Comparison of ENCODE assay signal across 10 cellular contexts in genomic region chr20:50286174-50286511, GRCh38.
A peak's percentile ranks its signal among the peaks of the same experiment; 100 is the strongest.
DNase-seq lines count a peak whose midpoint lies in the region; ATAC-seq and TF ChIP-seq lines count a peak whose summit lies in the region.
"Had no signal": no experiment of that assay in that cellular context is flagged by ENCODE, and none has a peak within 500 bp of the region (broad histone marks: within the 10 kb centered on the region; RNA-seq: fewer than 3 reads in every experiment).

No MANE protein-coding gene starts in this region.

- WGBS in GM23248 (ENCODE audit: low coverage in 1 of 2, low lambda C conversion rate in 2 of 2, missing lambda C conversion rate in 2 of 2), 2 experiments = 47 to 49% methylated on average over 9 of the region's 9 CpGs

- in situ Hi-C loops in GM23248 (cut with MboI) = no loop called here

- peak overlapping the region; percentile 67 for H2AFZ ChIP-seq in GM23248

- DNase-seq in AG04450 (ENCODE audit: low read depth, low spot score) (no peak), GM23248 (no peak), kidney tubule cell (ENCODE audit: low spot score) (no peak)
- no peak for DNase-seq in activated T-helper 2 cell treated with anti-CD3 and anti-CD28 coated beads, Interferon-gamma antibody, Interleukin-2, Interleukin-4, amounts not matched to agents 10 μg/mL and 5 μg/mL and 100 μg/mL, durations not matched to agents 14 hours and 24 hours and 36 hours (ENCODE audit: low spot score)
- no peak for DNase-seq in stimulated activated CD4-positive, alpha-beta T cell treated with anti-CD3 and anti-CD28 coated beads, Interleukin-12 subunit alpha, Interleukin-12 subunit beta, amount 100 ng/mL, for 4 hours
- no peak for DNase-seq in CD4-positive, alpha-beta T cell
- no peak for DNase-seq in activated naive CD4-positive, alpha-beta T cell treated with anti-CD3 and anti-CD28 coated beads, Interleukin-2, amount 10 ng/mL, durations not matched to agents 7 days and 5 days
- DNase-seq: COR-L47, NCI-H510A had no signal

- H3K9me3 Mint-ChIP-seq in activated T-helper 2 cell treated with anti-CD3 and anti-CD28 coated beads, Interferon-gamma antibody, Interleukin-2, Interleukin-4, amounts not matched to agents 10 μg/mL and 5 μg/mL and 100 μg/mL, durations not matched to agents 14 hours and 24 hours and 36 hours = no peaks in the 10 kb centered on the region
- H3K9me3 Mint-ChIP-seq in nephron = no peaks in the 10 kb centered on the region
- H3K9me3 Mint-ChIP-seq in CD4-positive, alpha-beta T cell = no peaks in the 10 kb centered on the region
- H3K9me3 Mint-ChIP-seq in activated naive CD4-positive, alpha-beta T cell treated with anti-CD3 and anti-CD28 coated beads, Interleukin-2, amount 10 ng/mL, durations not matched to agents 7 days and 5 days = no peaks in the 10 kb centered on the region

- peaks cover 33% of the 10 kb centered on the region for H3F3A ChIP-seq in GM23248 (ENCODE audit: insufficient read depth)

- no peaks in the 10 kb centered on the region for H3K36me3 Mint-ChIP-seq in activated T-helper 2 cell treated with anti-CD3 and anti-CD28 coated beads, Interferon-gamma antibody, Interleukin-2, Interleukin-4, amounts not matched to agents 10 μg/mL and 5 μg/mL and 100 μg/mL, durations not matched to agents 14 hours and 24 hours and 36 hours (ENCODE audit: low read depth)
- H3K36me3 Mint-ChIP-seq in nephron (ENCODE audit: low read depth) = no peaks in the 10 kb centered on the region
- H3K36me3 Mint-ChIP-seq in CD4-positive, alpha-beta T cell (ENCODE audit: low read depth) = no peaks in the 10 kb centered on the region
- H3K36me3 Mint-ChIP-seq in activated naive CD4-positive, alpha-beta T cell treated with anti-CD3 and anti-CD28 coated beads, Interleukin-2, amount 10 ng/mL, durations not matched to agents 7 days and 5 days = no peaks in the 10 kb centered on the region

- POLR2A ChIA-PET in AG04450 (lab: Yijun Ruan, JAX) = interaction anchor here (1.4 to 1.6 kb wide), 3 partner anchors 21 to 95 kb away, joined by 5 to 8 read pairs (median 6); partner anchors contain the start of gene CEBPB
- POLR2A ChIA-PET in CD4-positive, alpha-beta T cell (lab: Charles Lee) = no interaction called here

- H3K27me3 Mint-ChIP-seq in activated T-helper 2 cell treated with anti-CD3 and anti-CD28 coated beads, Interferon-gamma antibody, Interleukin-2, Interleukin-4, amounts not matched to agents 10 μg/mL and 5 μg/mL and 100 μg/mL, durations not matched to agents 14 hours and 24 hours and 36 hours (ENCODE audit: low read depth) = no peaks in the 10 kb centered on the region
- peaks cover 27% of the 10 kb centered on the region for H3K27me3 Mint-ChIP-seq in nephron (ENCODE audit: low read depth)
- H3K27me3 Mint-ChIP-seq in CD4-positive, alpha-beta T cell = peaks cover 5% of the 10 kb centered on the region
- H3K27me3 Mint-ChIP-seq in activated naive CD4-positive, alpha-beta T cell treated with anti-CD3 and anti-CD28 coated beads, Interleukin-2, amount 10 ng/mL, durations not matched to agents 7 days and 5 days = peaks cover 50% of the 10 kb centered on the region

- CTCF ChIA-PET in AG04450 (lab: Charles Lee) = no interaction called here
- CTCF ChIA-PET in CD4-positive, alpha-beta T cell (lab: Charles Lee) = no interaction called here
- CTCF ChIA-PET in activated naive CD4-positive, alpha-beta T cell treated with anti-CD3 and anti-CD28 coated beads, Interleukin-2, amount 10 ng/mL, durations not matched to agents 7 days and 5 days (lab: Charles Lee) = no interaction called here

- peak overlapping the region; percentile 79 for H3K9ac ChIP-seq in GM23248

- H3K36me3 ChIP-seq in GM23248 (ENCODE audit: low read depth) = no peaks in the 10 kb centered on the region

- intact Hi-C loops in activated T-helper 2 cell treated with anti-CD3 and anti-CD28 coated beads, Interferon-gamma antibody, Interleukin-2, Interleukin-4, amounts not matched to agents 10 μg/mL and 5 μg/mL and 100 μg/mL, durations not matched to agents 14 hours and 24 hours and 36 hours (cut with micrococcal nuclease) = loop anchor here (5.0 kb wide), 1 partner anchor 94 kb away; the partner anchor contains the start of gene CEBPB
- intact Hi-C loops in CD4-positive, alpha-beta T cell (cut with DNase I, micrococcal nuclease) = no loop called here

- no peak for ATAC-seq in CD4-positive, alpha-beta T cell (ENCODE audit: poor library complexity)

- no peaks in the 10 kb centered on the region for H3K27me3 ChIP-seq in AG04450 (ENCODE audit: control insufficient read depth, insufficient read depth, low read length)
- H3K27me3 ChIP-seq in GM23248 (replicated peaks; ENCODE audit: insufficient read depth) = no peaks in the 10 kb centered on the region
- H3K27me3 ChIP-seq in CD4-positive, alpha-beta T cell (ENCODE audit: control insufficient read depth, insufficient read depth, low read length) = no peaks in the 10 kb centered on the region

- TF ChIP-seq CTCF in AG04450 (IDR thresholded peaks at IDR 0.05; ENCODE audit: low read depth, low read length) (no peak), nephron (IDR thresholded peaks at IDR 0.05; ENCODE audit: unreplicated experiment in 3 of 3) (no peak)
- no peak for TF ChIP-seq CTCF in CD4-positive, alpha-beta T cell (IDR thresholded peaks at IDR 0.05)

- H3K9me3 ChIP-seq in AG04450 (ENCODE audit: control insufficient read depth, insufficient read depth, low read length) (no peaks in the 10 kb centered on the region; the same call in 1 of the 2 replicates), GM23248 (ENCODE audit: low read depth) (no peaks in the 10 kb centered on the region)
- H3K9me3 ChIP-seq in CD4-positive, alpha-beta T cell (ENCODE audit: control insufficient read depth, low read length) = no peaks in the 10 kb centered on the region

- H3K27ac ChIP-seq in AG04450 (ENCODE audit: low read depth, low read length) (peak overlapping the region; percentile 99), GM23248 (peak overlapping the region; percentile 95)
- H3K27ac ChIP-seq in CD4-positive, alpha-beta T cell (ENCODE audit: low read depth, low read length) = no peak overlapping the region

- no peak overlapping the region for H3K4me3 Mint-ChIP-seq in activated T-helper 2 cell treated with anti-CD3 and anti-CD28 coated beads, Interferon-gamma antibody, Interleukin-2, Interleukin-4, amounts not matched to agents 10 μg/mL and 5 μg/mL and 100 μg/mL, durations not matched to agents 14 hours and 24 hours and 36 hours (ENCODE audit: low read depth)
- peak overlapping the region in 2 of 3 experiments; percentile 9 to 10 for H3K4me3 Mint-ChIP-seq in nephron
- no peak overlapping the region for H3K4me3 Mint-ChIP-seq in CD4-positive, alpha-beta T cell
- H3K4me3 Mint-ChIP-seq in activated naive CD4-positive, alpha-beta T cell treated with anti-CD3 and anti-CD28 coated beads, Interleukin-2, amount 10 ng/mL, durations not matched to agents 7 days and 5 days = no peak overlapping the region

- H3K9me2 ChIP-seq in GM23248 (ENCODE audit: insufficient read depth) = no peaks in the 10 kb centered on the region

- H3K4me1 ChIP-seq in GM23248 (ENCODE audit: insufficient read depth) = peaks cover 41% of the 10 kb centered on the region

- H3K79me2 ChIP-seq in GM23248 (ENCODE audit: insufficient read depth) = no peaks in the 10 kb centered on the region

- H3K4me3 ChIP-seq in AG04450 (ENCODE audit: low read depth, low read length) (no peak overlapping the region), GM23248 (no peak overlapping the region)

- H3K4me1 Mint-ChIP-seq in activated T-helper 2 cell treated with anti-CD3 and anti-CD28 coated beads, Interferon-gamma antibody, Interleukin-2, Interleukin-4, amounts not matched to agents 10 μg/mL and 5 μg/mL and 100 μg/mL, durations not matched to agents 14 hours and 24 hours and 36 hours (ENCODE audit: low read depth) = peaks cover 31% of the 10 kb centered on the region
- H3K4me1 Mint-ChIP-seq in nephron = peaks cover 37% of the 10 kb centered on the region
- H3K4me1 Mint-ChIP-seq in CD4-positive, alpha-beta T cell (ENCODE audit: low read depth) = no peaks in the 10 kb centered on the region
- H3K4me1 Mint-ChIP-seq in activated naive CD4-positive, alpha-beta T cell treated with anti-CD3 and anti-CD28 coated beads, Interleukin-2, amount 10 ng/mL, durations not matched to agents 7 days and 5 days = peaks cover 5% of the 10 kb centered on the region

- peak overlapping the region; percentile 73 for H3K27ac Mint-ChIP-seq in activated T-helper 2 cell treated with anti-CD3 and anti-CD28 coated beads, Interferon-gamma antibody, Interleukin-2, Interleukin-4, amounts not matched to agents 10 μg/mL and 5 μg/mL and 100 μg/mL, durations not matched to agents 14 hours and 24 hours and 36 hours
- peak overlapping the region; percentile 89 to 95 (median 92) for H3K27ac Mint-ChIP-seq in nephron
- no peak overlapping the region for H3K27ac Mint-ChIP-seq in CD4-positive, alpha-beta T cell
- H3K27ac Mint-ChIP-seq in activated naive CD4-positive, alpha-beta T cell treated with anti-CD3 and anti-CD28 coated beads, Interleukin-2, amount 10 ng/mL, durations not matched to agents 7 days and 5 days = no peak overlapping the region

- H3K4me2 ChIP-seq in GM23248 (ENCODE audit: unreplicated experiment) = peak overlapping the region; percentile 54

- no peaks in the 10 kb centered on the region for H4K20me1 ChIP-seq in GM23248 (ENCODE audit: insufficient read depth)

Comparison
In these comparisons a context has a peak if more than half of its experiments do, and no peak if none do; other contexts are left out.
1. H3K27ac Mint-ChIP-seq: peak in activated T-helper 2 cell treated with anti-CD3 and anti-CD28 coated beads, Interferon-gamma antibody, Interleukin-2, Interleukin-4, amounts not matched to agents 10 μg/mL and 5 μg/mL and 100 μg/mL, durations not matched to agents 14 hours and 24 hours and 36 hours (single experiment) and nephron (3 of 3); none in CD4-positive, alpha-beta T cell (single experiment) and activated naive CD4-positive, alpha-beta T cell treated with anti-CD3 and anti-CD28 coated beads, Interleukin-2, amount 10 ng/mL, durations not matched to agents 7 days and 5 days (single experiment).
2. H3K4me3 Mint-ChIP-seq: peak in nephron (2 of 3); none in activated T-helper 2 cell treated with anti-CD3 and anti-CD28 coated beads, Interferon-gamma antibody, Interleukin-2, Interleukin-4, amounts not matched to agents 10 μg/mL and 5 μg/mL and 100 μg/mL, durations not matched to agents 14 hours and 24 hours and 36 hours (single experiment), CD4-positive, alpha-beta T cell (single experiment) and activated naive CD4-positive, alpha-beta T cell treated with anti-CD3 and anti-CD28 coated beads, Interleukin-2, amount 10 ng/mL, durations not matched to agents 7 days and 5 days (single experiment).